8 cellular contexts compared by ENCODE assay signal in genomic region chr6:44237813-44238433, GRCh38. TPM values are rescaled to one million over a fixed set of nuclear protein-coding genes. Genes with fewer than 3 reads are reported as not detected.
DNase-seq lines count a peak whose midpoint lies in the region; ATAC-seq and TF ChIP-seq lines count a peak whose summit lies in the region.

No MANE protein-coding gene starts in this region.

- peak in 1 of 2 donors; percentile 58 for TF ChIP-seq POLR2A in tibial nerve (IDR thresholded peaks at IDR 0.05)

- H3K36me3 ChIP-seq in SK-N-MC (ENCODE audit: insufficient read depth, low read length) (peaks cover 28% of the 10 kb centered on the region), tibial nerve (peaks cover 0 to under 1% (median 0%) of the 10 kb centered on the region in 3 donors)

- peaks cover 4 to 42% (median 29%) of the 10 kb centered on the region in 4 donors for H3K4me1 ChIP-seq in tibial nerve

- peak overlapping the region; percentile 86 for H3K4me3 Mint-ChIP-seq in osteocyte (ENCODE audit: unreplicated experiment)

- no peaks in the 10 kb centered on the region for H3K9me3 ChIP-seq in SK-N-MC (ENCODE audit: low read depth, low read length)
- no peaks in the 10 kb centered on the region for H3K9me3 ChIP-seq in tibial nerve

- peak; percentile 82 for ATAC-seq in GM21423 (IDR thresholded peaks at IDR 0.05; ENCODE audit: unreplicated experiment)
- ATAC-seq in activated naive CD4-positive, alpha-beta T cell treated with anti-CD3 and anti-CD28 coated beads, Interleukin-2, amount 50 U/mL, for 72 hours: peak; percentile 82 to 93
- peak; percentile 81 for ATAC-seq in Right ventricle myocardium inferior

- DNase-seq in DMS53 treated with DMSO at 0.1 percent for 48 hours (lab: John Stamatoyannopoulos, UW; ENCODE audit: unreplicated experiment) (peak; percentile 47), HuH-7.5 (ENCODE audit: low spot score) (peak; percentile 63), SK-N-MC (ENCODE audit: low read depth, low spot score) (no peak), Right ventricle myocardium inferior (ENCODE audit: missing footprints) (peak; percentile 93), osteocyte (ENCODE audit: extremely low spot score, unreplicated experiment) (peak; percentile 95), tibial nerve (ENCODE audit: low spot score in 2 of 2) (peak; percentile 66 to 79)
- peak; percentile 89 to 90 for DNase-seq in activated naive CD4-positive, alpha-beta T cell treated with anti-CD3 and anti-CD28 coated beads, Interleukin-2, amount 50 U/mL, for 72 hours (ENCODE audit: low spot score in 2 of 2)

- peak; percentile 98 for TF ChIP-seq CTCF in osteocyte (IDR thresholded peaks at IDR 0.05)
- peak; percentile 96 to 100 (median 99) for TF ChIP-seq CTCF in tibial nerve (IDR thresholded peaks at IDR 0.05)

- no peaks in the 10 kb centered on the region for H3K36me3 Mint-ChIP-seq in activated naive CD4-positive, alpha-beta T cell treated with anti-CD3 and anti-CD28 coated beads, Interleukin-2, amount 50 U/mL, for 72 hours
- H3K36me3 Mint-ChIP-seq in osteocyte (ENCODE audit: unreplicated experiment): peaks cover 13% of the 10 kb centered on the region

- TF ChIP-seq EP300 in tibial nerve (IDR thresholded peaks at IDR 0.05): peak in 1 of 2 donors; percentile 82

- peak overlapping the region; percentile 72 for H3K9ac ChIP-seq in SK-N-MC (ENCODE audit: insufficient read length)

- H3K4me3 ChIP-seq in SK-N-MC (peak overlapping the region; percentile 82), tibial nerve (peak overlapping the region; percentile 47 to 77 (median 62))

- peaks cover 48% of the 10 kb centered on the region for H3K4me1 Mint-ChIP-seq in osteocyte (ENCODE audit: unreplicated experiment)

- 3 to 4% methylated on average over 17 to 26 of the region's 42 CpGs for WGBS in tibial nerve, 2 donors

- intact Hi-C loops in Right ventricle myocardium inferior (cut with DNase I): no loop called here

- peak overlapping the region; percentile 89 to 97 for H3K27ac Mint-ChIP-seq in activated naive CD4-positive, alpha-beta T cell treated with anti-CD3 and anti-CD28 coated beads, Interleukin-2, amount 50 U/mL, for 72 hours
- peak overlapping the region; percentile 97 for H3K27ac Mint-ChIP-seq in osteocyte (ENCODE audit: unreplicated experiment)

- no peak overlapping the region for H3K27ac ChIP-seq in SK-N-MC
- H3K27ac ChIP-seq in tibial nerve: peak overlapping the region; percentile 96 to 98 (median 96)

- no peaks in the 10 kb centered on the region for H3K27me3 Mint-ChIP-seq in osteocyte (ENCODE audit: unreplicated experiment)

- H3K27me3 ChIP-seq in tibial nerve: no peaks in the 10 kb centered on the region

- no peaks in the 10 kb centered on the region for H3K9me3 Mint-ChIP-seq in activated naive CD4-positive, alpha-beta T cell treated with anti-CD3 and anti-CD28 coated beads, Interleukin-2, amount 50 U/mL, for 72 hours
- H3K9me3 Mint-ChIP-seq in osteocyte (ENCODE audit: unreplicated experiment): no peaks in the 10 kb centered on the region

RNA-seq across cellular contexts. Expression of gene HSP90AB1, which starts 9.0 kb away (rescaled TPM):
- total RNA-seq in activated naive CD4-positive, alpha-beta T cell treated with anti-CD3 and anti-CD28 coated beads, Interleukin-2, amount 50 U/mL, for 72 hours: 1,000 to 10,000 TPM; 1,343 to 1,701 TPM
- total RNA-seq in Right ventricle myocardium inferior (867 TPM), osteocyte (509 and 527 TPM in 2 replicates), tibial nerve (100 to 1,000 TPM; 485 to 580 (median 543) TPM)

RNA-seq across cellular contexts. Expression of gene SLC29A1, which starts 14.5 kb away (rescaled TPM):
- 10 to 100 TPM; 37.1 to 56.5 TPM for total RNA-seq in activated naive CD4-positive, alpha-beta T cell treated with anti-CD3 and anti-CD28 coated beads, Interleukin-2, amount 50 U/mL, for 72 hours
- total RNA-seq in Right ventricle myocardium inferior (170 TPM), osteocyte (130 and 135 TPM in 2 replicates), tibial nerve (10 to 100 TPM; 51.4 to 83.1 (median 63.8) TPM)

RNA-seq across cellular contexts. Expression of gene SLC35B2, which starts 19.4 kb away (rescaled TPM):
- 10 to 100 TPM; 18.3 to 23.8 TPM for total RNA-seq in activated naive CD4-positive, alpha-beta T cell treated with anti-CD3 and anti-CD28 coated beads, Interleukin-2, amount 50 U/mL, for 72 hours
- total RNA-seq in Right ventricle myocardium inferior (21.3 TPM), osteocyte (77.0 and 88.4 TPM in 2 replicates), tibial nerve (10 to 100 TPM; 28.0 to 34.1 (median 33.1) TPM)

RNA-seq across cellular contexts. Expression of gene MYMX, which starts 21.2 kb away (rescaled TPM):
- not detected for total RNA-seq in activated naive CD4-positive, alpha-beta T cell treated with anti-CD3 and anti-CD28 coated beads, Interleukin-2, amount 50 U/mL, for 72 hours
- total RNA-seq in Right ventricle myocardium inferior (not detected), osteocyte (not detected in 2 replicates), tibial nerve (not detected)

RNA-seq across cellular contexts. Expression of gene NFKBIE, which starts 27.4 kb away (rescaled TPM):
- total RNA-seq in activated naive CD4-positive, alpha-beta T cell treated with anti-CD3 and anti-CD28 coated beads, Interleukin-2, amount 50 U/mL, for 72 hours: 10 to 100 TPM; 17.7 to 19.9 TPM
- 2.4 TPM for total RNA-seq in Right ventricle myocardium inferior
- 11.1 and 13.1 TPM in 2 replicates for total RNA-seq in osteocyte
- total RNA-seq in tibial nerve: 10 to 100 TPM; 12.7 to 20.7 (median 16.0) TPM
